ENCODE assay signal across 9 cellular contexts in the genomic region with DNA sequence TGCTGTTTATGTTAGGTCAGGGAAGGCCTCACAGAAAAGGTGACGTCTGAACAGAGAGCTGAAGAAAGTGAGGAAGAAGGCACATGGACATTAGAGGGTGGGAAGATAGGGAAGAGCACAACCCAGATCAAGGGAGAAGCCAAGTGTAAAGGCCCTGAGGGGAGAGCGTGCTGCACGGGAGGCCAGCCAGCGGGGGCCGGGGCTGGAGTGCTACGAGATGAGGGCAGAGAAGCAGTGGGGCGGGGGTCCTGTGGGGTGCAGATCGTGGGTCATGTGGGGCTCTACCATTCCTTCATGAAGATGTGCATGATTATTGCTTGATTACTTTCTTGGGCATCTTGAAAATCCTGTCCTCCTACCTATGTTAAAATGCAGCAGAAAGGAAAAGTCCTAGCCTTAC. TPM values are rescaled to one million over a fixed set of nuclear protein-coding genes. Genes with fewer than 3 reads are reported as not detected.
"Had no signal": no experiment of that assay in that cellular context is flagged by ENCODE, and none has a peak within 500 bp of the region (broad histone marks: within the 10 kb centered on the region; RNA-seq: fewer than 3 reads in every experiment).

No MANE protein-coding gene starts in this region.

- H3K27me3 Mint-ChIP-seq: IgD-negative memory B cell had no signal

- H3K27ac Mint-ChIP-seq: IgD-negative memory B cell had no signal

- H3K27ac ChIP-seq: HL-60 had no signal

- H3K4me3 ChIP-seq: K562 had no signal

- FAIRE-seq: HepG2, HTR-8/SVneo, K562 had no signal

- H3K4me1 Mint-ChIP-seq: IgD-negative memory B cell had no signal

- ATAC-seq: HepG2, K562 had no signal

- DNase-seq: IMR-90, KBM-7, KG1 had no signal

- H3K4me3 Mint-ChIP-seq: IgD-negative memory B cell had no signal

- H3K9me3 Mint-ChIP-seq: IgD-negative memory B cell had no signal

RNA-seq across cellular contexts. Expression of a gene that starts 50.8 kb away (rescaled TPM):
- total RNA-seq: HT1080, IMR-90, K562 had no signal
- polyA plus RNA-seq: IgD-negative memory B cell, K562 had no signal
